Comparison of ENCODE assay signal across 8 cellular contexts in the genomic region with DNA sequence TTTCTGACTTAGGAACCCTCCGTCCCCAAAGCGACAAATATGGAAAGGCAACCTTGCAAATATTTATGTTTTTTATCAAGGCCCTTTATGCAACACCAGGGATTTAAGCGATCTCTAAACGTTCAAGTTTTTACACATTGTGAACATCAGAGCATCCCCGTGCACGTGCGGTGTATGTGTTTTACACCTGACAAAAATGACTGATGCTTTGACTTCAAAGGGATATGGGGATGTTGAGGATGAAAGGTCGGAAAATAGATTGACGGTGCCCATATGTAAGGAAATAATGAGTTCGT. TPM values are rescaled to one million over a fixed set of nuclear protein-coding genes. Genes with fewer than 3 reads are reported as not detected.
DNase-seq lines count a peak whose midpoint lies in the region; ATAC-seq and TF ChIP-seq lines count a peak whose summit lies in the region.

No MANE protein-coding gene starts in this region.

- peaks cover 6% of the 10 kb centered on the region for H3K36me3 Mint-ChIP-seq in T-helper 2 cell treated with Interferon-gamma antibody and Interleukin-4, amounts not matched to agents 5 μg/mL and 100 μg/mL, for 36 hours (ENCODE audit: low read depth)

- H3K27ac ChIP-seq in foreskin keratinocyte, result peak overlapping the region; percentile 95

- no peaks in the 10 kb centered on the region for H3K27me3 ChIP-seq in foreskin keratinocyte

- DNase-seq in GM12865 (ENCODE audit: low read depth) (no peak), foreskin keratinocyte (no peak), skeletal muscle cell (ENCODE audit: low read depth) (no peak), NCI-H82 treated with DMSO at 0.1 percent for 48 hours (lab: John Stamatoyannopoulos, UW; ENCODE audit: unreplicated experiment) (no peak), HCEC 1CT (no peak), NCI-H2029 (lab: John Stamatoyannopoulos, UW) (no peak), NOMO-1 treated with DMSO at 0.1 percent for 48 hours (lab: John Stamatoyannopoulos, UW; ENCODE audit: unreplicated experiment) (no peak)
- DNase-seq in T-helper 2 cell treated with Interferon-gamma antibody and Interleukin-4, amounts not matched to agents 5 μg/mL and 100 μg/mL, for 36 hours (ENCODE audit: low spot score), result no peak

- H3K4me3 Mint-ChIP-seq in T-helper 2 cell treated with Interferon-gamma antibody and Interleukin-4, amounts not matched to agents 5 μg/mL and 100 μg/mL, for 36 hours, result peak overlapping the region; percentile 50

- H3K27ac Mint-ChIP-seq in T-helper 2 cell treated with Interferon-gamma antibody and Interleukin-4, amounts not matched to agents 5 μg/mL and 100 μg/mL, for 36 hours, result no peak overlapping the region

- peaks cover 27% of the 10 kb centered on the region for H3K4me1 Mint-ChIP-seq in T-helper 2 cell treated with Interferon-gamma antibody and Interleukin-4, amounts not matched to agents 5 μg/mL and 100 μg/mL, for 36 hours (ENCODE audit: low read depth)

- TF ChIP-seq CTCF in GM12865 (IDR thresholded peaks at IDR 0.05; ENCODE audit: insufficient read depth, low read depth, low read length, missing control alignments) (no peak), foreskin keratinocyte (conservative IDR thresholded peaks at IDR 0.05) (no peak)

- peak overlapping the region; percentile 79 for H3K4me3 ChIP-seq in GM12865 (ENCODE audit: low read depth, low read length)
- H3K4me3 ChIP-seq in skeletal muscle cell (ENCODE audit: low read depth, low read length), result peak overlapping the region; percentile 78

- ATAC-seq in foreskin keratinocyte, result no peak

- H3K27me3 Mint-ChIP-seq in T-helper 2 cell treated with Interferon-gamma antibody and Interleukin-4, amounts not matched to agents 5 μg/mL and 100 μg/mL, for 36 hours (ENCODE audit: low read depth), result no peaks in the 10 kb centered on the region

- no peaks in the 10 kb centered on the region for H3K9me3 Mint-ChIP-seq in T-helper 2 cell treated with Interferon-gamma antibody and Interleukin-4, amounts not matched to agents 5 μg/mL and 100 μg/mL, for 36 hours

- H3K4me1 ChIP-seq in foreskin keratinocyte, result peaks cover 14% of the 10 kb centered on the region

RNA-seq across cellular contexts. Expression of a gene that starts 0.8 kb away (rescaled TPM):
- total RNA-seq in foreskin keratinocyte, result 15.0 and 15.6 TPM in 2 replicates
- 10.1 and 11.3 TPM in 2 replicates for polyA plus RNA-seq in foreskin keratinocyte

RNA-seq across cellular contexts. Expression of a gene that starts 2.0 kb away (rescaled TPM):
- 5.9 and 7.1 TPM in 2 replicates for total RNA-seq in foreskin keratinocyte
- polyA plus RNA-seq in foreskin keratinocyte, result 4.3 and 5.3 TPM in 2 replicates
